Comparison of ENCODE assay signal across 1 cellular context in genomic region chr7:5694221-5694754, GRCh38.
A peak's percentile ranks its signal among the peaks of the same experiment; 100 is the strongest.
TF ChIP-seq lines count a peak whose summit lies in the region.

No MANE protein-coding gene starts in this region.

TF ChIP-seq in SK-N-SH, 30 proteins besides CTCF, POLR2A, EP300 and RAD21 (continued from another document):
- TF ChIP-seq ZBTB33 (IDR thresholded peaks at IDR 0.05; ENCODE audit: borderline replicate concordance, low read depth) (no peak), ELF1 (IDR thresholded peaks at IDR 0.05) (no peak), MAX (IDR thresholded peaks at IDR 0.05; ENCODE audit: low read depth) (0 out of 2 replicates have a peak, but pooled peaks have one; percentile 47), PBX3 (IDR thresholded peaks at IDR 0.05) (peak; percentile 25; the same call in 1 of the 2 replicates), GABPA (IDR thresholded peaks at IDR 0.05; ENCODE audit: low read depth) (no peak), FOXM1 (IDR thresholded peaks at IDR 0.05; ENCODE audit: low read depth) (no peak), TCF12 (IDR thresholded peaks at IDR 0.05) (peak; percentile 67; the same call in 1 of the 2 replicates), CHD2 (IDR thresholded peaks at IDR 0.05; ENCODE audit: low read length, partially characterized antibody) (no peak), NFIC (IDR thresholded peaks at IDR 0.05; ENCODE audit: borderline replicate concordance) (peak; percentile 71; the same call in 1 of the 2 replicates), MEF2A (IDR thresholded peaks at IDR 0.05; ENCODE audit: borderline replicate concordance, low read depth) (no peak; the same call in 1 of the 2 replicates), RXRA (IDR thresholded peaks at IDR 0.05; ENCODE audit: borderline replicate concordance, low read depth) (peak; percentile 44; the same call in 1 of the 2 replicates), USF1 (IDR thresholded peaks at IDR 0.05; ENCODE audit: borderline replicate concordance, low read depth) (no peak), GATA2 (CRISPR knock-in tag; IDR thresholded peaks at IDR 0.05) (no peak)
